In the genomic region with DNA sequence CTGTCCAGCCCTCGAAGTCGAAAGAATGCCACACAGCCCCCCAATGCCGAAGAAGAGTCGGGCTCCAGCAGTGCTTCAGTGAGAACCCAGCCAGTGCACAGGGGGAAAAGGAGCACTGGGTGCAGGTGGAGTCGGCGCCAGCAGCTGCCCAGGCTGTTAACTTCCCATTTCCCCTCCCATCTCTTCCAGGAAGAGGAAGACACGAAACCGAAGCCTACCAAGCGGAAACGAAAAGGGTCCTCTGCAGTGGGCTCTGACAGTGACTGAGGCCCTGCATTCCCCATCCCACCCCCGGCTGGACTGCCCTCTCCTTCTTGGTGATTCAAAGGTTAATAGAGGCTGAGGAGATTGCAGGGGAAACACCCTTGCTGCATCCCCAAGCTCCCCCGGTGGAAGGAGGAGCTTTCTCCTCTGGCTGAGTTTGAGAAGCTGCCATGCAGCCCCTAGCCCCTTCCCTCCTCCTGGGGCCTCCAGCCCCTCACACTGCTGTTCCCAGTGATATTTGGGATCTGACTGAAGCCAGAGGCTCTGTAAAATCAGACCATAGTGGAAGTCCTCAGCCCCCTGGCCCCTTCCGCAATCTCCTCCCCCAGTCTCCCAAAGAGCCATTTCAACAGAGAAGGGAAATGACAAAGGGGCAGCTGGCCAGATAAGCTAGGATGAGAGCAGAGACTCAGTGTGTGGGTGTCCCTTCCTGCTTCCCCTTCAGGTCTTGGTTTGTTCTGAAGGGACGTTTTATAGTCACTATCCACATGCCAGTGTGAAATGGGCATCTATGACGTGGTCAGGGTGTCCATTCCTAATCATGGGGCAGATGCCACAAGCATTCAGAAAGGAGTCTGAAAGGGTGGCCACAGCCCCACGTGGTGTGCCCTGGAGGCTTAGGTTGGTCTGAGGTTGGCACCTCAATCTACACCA, we compare ENCODE assay signal across 9 cellular contexts. TPM values are rescaled to one million over a fixed set of nuclear protein-coding genes. Genes with fewer than 3 reads are reported as not detected.
A peak's percentile ranks its signal among the peaks of the same experiment; 100 is the strongest.
DNase-seq lines count a peak whose midpoint lies in the region; ATAC-seq, FAIRE-seq and TF ChIP-seq lines count a peak whose summit lies in the region.
"Had no signal": no experiment of that assay in that cellular context is flagged by ENCODE, and none has a peak within 500 bp of the region (broad histone marks: within the 10 kb centered on the region; RNA-seq: fewer than 3 reads in every experiment).

No MANE protein-coding gene starts in this region.

- peaks cover 8% of the 10 kb centered on the region for H3K4me1 ChIP-seq in Panc1 (ENCODE audit: control insufficient read depth, insufficient read depth, low read length)

- no peak for TF ChIP-seq CTCF in CD4-positive, alpha-beta T cell (IDR thresholded peaks at IDR 0.05)
- no peak for TF ChIP-seq CTCF in Panc1 (IDR thresholded peaks at IDR 0.05)
- no peak for TF ChIP-seq CTCF in dorsolateral prefrontal cortex (IDR thresholded peaks at IDR 0.05 in 54 of 56, conservative IDR thresholded peaks at IDR 0.05 in 2 of 56; ENCODE audit: low read depth in 1 of 56, partially characterized antibody in 56 of 56)

- H3K4me3 Mint-ChIP-seq in CD4-positive, alpha-beta T cell, result peak overlapping the region; percentile 58

- peak overlapping the region; percentile 14 for H3K27ac Mint-ChIP-seq in CD4-positive, alpha-beta T cell

- BruUV-seq in Panc1 (replicated peaks; lab: Mats Ljungman, UMichigan), result TSS peak; percentile 89

- DNase-seq in CD4-positive, alpha-beta T cell, result no peak
- DNase-seq in Panc1 (ENCODE audit: low read depth, low spot score) (no peak), dorsolateral prefrontal cortex (peak in 1 of 10 donors; percentile 42), pons (ENCODE audit: low spot score) (peak; percentile 56), H54 (ENCODE audit: insufficient read length, low spot score) (no peak)
- DNase-seq: hippocampal formation had no signal

- no peak for TF ChIP-seq POLR2A in H54 (IDR thresholded peaks at IDR 0.05; ENCODE audit: low read depth, low read length)

- in situ Hi-C loops in Panc1 (cut with HindIII; ENCODE audit: low pct_unique_long_range_greater_than_20kb, low sequenced_read_pairs), result no loop called here

- H3K9me3 Mint-ChIP-seq in CD4-positive, alpha-beta T cell, result no peaks in the 10 kb centered on the region

- H3K27ac ChIP-seq in CD4-positive, alpha-beta T cell (ENCODE audit: low read depth, low read length), result no peak overlapping the region
- H3K27ac ChIP-seq in Panc1 (ENCODE audit: low read length) (no peak overlapping the region), dorsolateral prefrontal cortex (peak overlapping the region in 33 of 59 donors; percentile 5 to 91 (median 58))

- H3K4me3 ChIP-seq in Panc1 (ENCODE audit: low read depth in 2 of 2, low read length in 2 of 2) (no peak overlapping the region), dorsolateral prefrontal cortex (no peak overlapping the region)

- CTCF ChIA-PET in CD4-positive, alpha-beta T cell (lab: Charles Lee), result no interaction called here
- CTCF ChIA-PET in Panc1 (lab: Charles Lee), result interaction anchor here (0.6 to 0.7 kb wide), 2 partner anchors 96 to 201 kb away, joined by 4 to 8 read pairs; no protein-coding TSS in a partner anchor

- no peaks in the 10 kb centered on the region for H3K27me3 ChIP-seq in CD4-positive, alpha-beta T cell (ENCODE audit: control insufficient read depth, insufficient read depth, low read length)
- H3K27me3 ChIP-seq in Panc1 (ENCODE audit: control insufficient read depth, insufficient read depth, low read length) (no peaks in the 10 kb centered on the region), dorsolateral prefrontal cortex (no peaks in the 10 kb centered on the region)

- intact Hi-C loops in CD4-positive, alpha-beta T cell (cut with DNase I, micrococcal nuclease), result no loop called here
- intact Hi-C loops in Panc1 (cut with micrococcal nuclease; ENCODE audit: unreplicated experiment) (loop anchor here (5.0 to 10.0 kb wide), 2 partner anchors 96 to 258 kb away; a partner anchor contains a TSS), dorsolateral prefrontal cortex (cut with DNase I) (loop anchor here in 1 of 2 donors (10.0 kb wide), 1 partner anchor 98 kb away; a partner anchor contains a TSS)

- POLR2A ChIA-PET in CD4-positive, alpha-beta T cell (lab: Charles Lee), result interaction anchor here (0.7 kb wide), 1 partner anchor 127 kb away, joined by 7 read pairs; no protein-coding TSS in a partner anchor
- POLR2A ChIA-PET in Panc1 (lab: Charles Lee), result no interaction called here

- H3K4me1 Mint-ChIP-seq in CD4-positive, alpha-beta T cell (ENCODE audit: low read depth), result peaks cover 16% of the 10 kb centered on the region

- ATAC-seq in CD4-positive, alpha-beta T cell (ENCODE audit: poor library complexity), result no peak
- ATAC-seq in Panc1 (no peak), HG03039 (IDR thresholded peaks at IDR 0.05; ENCODE audit: unreplicated experiment) (no peak), GM21447 (IDR thresholded peaks at IDR 0.05; ENCODE audit: unreplicated experiment) (no peak), GM18870 (IDR thresholded peaks at IDR 0.05; ENCODE audit: unreplicated experiment) (no peak)

- no peak for FAIRE-seq in H54 (lab: Jason Lieb, UNC)

- H3K36me3 ChIP-seq in Panc1 (ENCODE audit: control insufficient read depth, insufficient read depth, low read length), result peaks cover 8% of the 10 kb centered on the region; the same call in 1 of the 2 replicates

- H3K9me3 ChIP-seq in CD4-positive, alpha-beta T cell (ENCODE audit: control insufficient read depth, low read length), result no peaks in the 10 kb centered on the region
- no peaks in the 10 kb centered on the region for H3K9me3 ChIP-seq in Panc1 (ENCODE audit: control insufficient read depth, insufficient read depth, low read depth, low read length)

- no peaks in the 10 kb centered on the region for H3K27me3 Mint-ChIP-seq in CD4-positive, alpha-beta T cell

- H3K36me3 Mint-ChIP-seq in CD4-positive, alpha-beta T cell (ENCODE audit: low read depth), result peaks cover 30% of the 10 kb centered on the region

RNA-seq across cellular contexts. Expression of a gene that starts 1.9 kb away (rescaled TPM):
- 1 to 10 TPM; 3.8 to 4.4 TPM for total RNA-seq in CD4-positive, alpha-beta T cell
- total RNA-seq in Panc1 (2021; ENCODE audit: unreplicated experiment) (8.0 TPM), dorsolateral prefrontal cortex (10 to 100 TPM in 118 of 120 experiments, 1 to 10 TPM in 2; 8.6 to 41.4 (median 19.7) TPM)
- 6.7 TPM for polyA plus RNA-seq in Panc1 (2012; ENCODE audit: insufficient read length)

RNA-seq across cellular contexts. Expression of a gene that starts 45.4 kb away (rescaled TPM):
- 10 to 100 TPM; 24.9 to 27.4 TPM for total RNA-seq in CD4-positive, alpha-beta T cell
- 77.3 TPM for total RNA-seq in Panc1 (2021; ENCODE audit: unreplicated experiment)
- polyA plus RNA-seq in Panc1 (2012; ENCODE audit: insufficient read length), result 71.5 TPM
- 100 to 1,000 TPM in 2 of 120 experiments, 10 to 100 TPM in 118; 56.8 to 103 (median 74.9) TPM for total RNA-seq in dorsolateral prefrontal cortex

Comparison
In these comparisons a context has a peak if more than half of its experiments do, and no peak if none do; other contexts are left out.
1. H3K27ac ChIP-seq: peak in dorsolateral prefrontal cortex (33 of 59); none in CD4-positive, alpha-beta T cell (single experiment) and Panc1 (single experiment).